ENCODE assay signal across 16 cellular contexts in genomic region chr2:205816268-205816667, GRCh38.
DNase-seq lines count a peak whose midpoint lies in the region; ATAC-seq and TF ChIP-seq lines count a peak whose summit lies in the region.
"Had no signal": no experiment of that assay in that cellular context is flagged by ENCODE, and none has a peak within 500 bp of the region (broad histone marks: within the 10 kb centered on the region; RNA-seq: fewer than 3 reads in every experiment).

No MANE protein-coding gene starts in this region.

- no peak overlapping the region for H3K9ac ChIP-seq in Loucy (ENCODE audit: low read depth, low read length, poor library complexity, severe bottlenecking)

- no peaks in the 10 kb centered on the region for H3K79me2 ChIP-seq in Loucy (ENCODE audit: insufficient read depth, low read length)

- H3K36me3 ChIP-seq in Loucy (ENCODE audit: insufficient read depth, low read length) = no peaks in the 10 kb centered on the region
- H3K36me3 ChIP-seq: BE2C had no signal

- peak overlapping the region; percentile 8 for H3K4me3 Mint-ChIP-seq in type B pancreatic cell
- H3K4me3 Mint-ChIP-seq: CD8-positive, alpha-beta memory T cell; H9 had no signal

- DNase-seq in SK-N-DZ (ENCODE audit: low spot score) (peak; percentile 62), epithelial cell of esophagus (ENCODE audit: low read depth) (peak; percentile 11), type B pancreatic cell (ENCODE audit: extremely low spot score, unreplicated experiment) (no peak), T-helper 2 cell (no peak)
- DNase-seq: ACHN; BE2C; C1 segment of cervical spinal cord; CD4-positive, CD25-positive, alpha-beta regulatory T cell; CD8-positive, alpha-beta memory T cell; COR-L47; DMS 273 treated with DMSO at 0.1 percent for 48 hours; DMS53; H9 had no signal

- no peaks in the 10 kb centered on the region for H3K4me1 ChIP-seq in Loucy (ENCODE audit: insufficient read depth, low read length, poor library complexity, severe bottlenecking)

- ATAC-seq in HG02571 (IDR thresholded peaks at IDR 0.05; ENCODE audit: unreplicated experiment) = no peak
- ATAC-seq in HG03457 (IDR thresholded peaks at IDR 0.05; ENCODE audit: unreplicated experiment) = no peak

- no peaks in the 10 kb centered on the region for H3K27me3 ChIP-seq in Loucy (ENCODE audit: insufficient read depth, low read length, poor library complexity, severe bottlenecking)
- H3K27me3 ChIP-seq: BE2C had no signal

- no peak overlapping the region for H3K27ac Mint-ChIP-seq in type B pancreatic cell
- H3K27ac Mint-ChIP-seq: CD4-positive, CD25-positive, alpha-beta regulatory T cell; CD8-positive, alpha-beta memory T cell; H9 had no signal

- no peaks in the 10 kb centered on the region for H3K9me3 Mint-ChIP-seq in type B pancreatic cell

- H3K4me1 Mint-ChIP-seq in type B pancreatic cell (ENCODE audit: unreplicated experiment) = peaks cover 13% of the 10 kb centered on the region
- H3K4me1 Mint-ChIP-seq: CD4-positive, CD25-positive, alpha-beta regulatory T cell; CD8-positive, alpha-beta memory T cell had no signal

- H3K9me3 ChIP-seq in Loucy (ENCODE audit: insufficient read depth, low read depth, low read length) = no peaks in the 10 kb centered on the region
- H3K9me3 ChIP-seq: BE2C had no signal

- no peak overlapping the region for H3K4me2 ChIP-seq in Loucy (ENCODE audit: low read depth, low read length, poor library complexity, severe bottlenecking)

- H4K20me1 ChIP-seq in Loucy (ENCODE audit: insufficient read depth, low read length, poor library complexity, severe bottlenecking) = no peaks in the 10 kb centered on the region

- H3K27me3 Mint-ChIP-seq in type B pancreatic cell = no peaks in the 10 kb centered on the region

- H3K36me3 Mint-ChIP-seq in type B pancreatic cell = no peaks in the 10 kb centered on the region
- H3K36me3 Mint-ChIP-seq: CD4-positive, CD25-positive, alpha-beta regulatory T cell; CD8-positive, alpha-beta memory T cell had no signal

- H2AFZ ChIP-seq in Loucy (ENCODE audit: low read length) = peak overlapping the region; percentile 17; the same call in 1 of the 2 replicates

- TF ChIP-seq CTCF in Loucy (conservative IDR thresholded peaks at IDR 0.05; ENCODE audit: low read length) = no peak
- TF ChIP-seq CTCF in epithelial cell of esophagus (IDR thresholded peaks at IDR 0.05; ENCODE audit: insufficient read depth, low read depth, low read length, missing control alignments) = no peak
- no peak for TF ChIP-seq CTCF in type B pancreatic cell (conservative IDR thresholded peaks at IDR 0.05)

- no peak overlapping the region for H3K4me3 ChIP-seq in Loucy (ENCODE audit: low read length, poor library complexity, severe bottlenecking)
- H3K4me3 ChIP-seq in epithelial cell of esophagus (ENCODE audit: low read length) = no peak overlapping the region

- H3F3A ChIP-seq in Loucy (ENCODE audit: low read depth) = no peaks in the 10 kb centered on the region

- no peaks in the 10 kb centered on the region for H3K9me2 ChIP-seq in Loucy (replicated peaks; ENCODE audit: low read depth, low read length)

Comparison
In these comparisons a context has a peak if more than half of its experiments do, and no peak if none do; other contexts are left out.
1. DNase-seq: peak in SK-N-DZ (single experiment) and epithelial cell of esophagus (single experiment); none in type B pancreatic cell (single experiment) and T-helper 2 cell (0 of 5).